Comparison of ENCODE assay signal across 30 cellular contexts in genomic region chr3:188402229-188402628, GRCh38.
"Had no signal": no experiment of that assay in that cellular context is flagged by ENCODE, and none has a peak within 500 bp of the region (broad histone marks: within the 10 kb centered on the region; RNA-seq: fewer than 3 reads in every experiment).

No MANE protein-coding gene starts in this region.

- H3K4me3 Mint-ChIP-seq: mesothelial cell of epicardium; nephron; neural crest cell; stimulated activated naive CD8-positive, alpha-beta T cell treated with anti-CD3 and anti-CD28 coated beads, Interleukin-15, Interleukin-2, amounts not matched to agents 100 ng/mL and 50 ng/mL, for 24 hours had no signal

- H3K36me3 ChIP-seq: pancreas, prostate gland had no signal

- H3K27ac Mint-ChIP-seq: mesothelial cell of epicardium, nephron had no signal

- H3K27ac ChIP-seq: left lung, lower lobe of right lung, pancreas, prostate gland, suprapubic skin, thoracic aorta, upper lobe of right lung had no signal

- H3K4me3 ChIP-seq: left lung, lower lobe of right lung, pancreas, prostate gland, sigmoid colon, spleen, suprapubic skin, thoracic aorta, tibial artery, upper lobe of right lung had no signal

- ATAC-seq: left colon, left lung, lower lobe of right lung, pancreas, right cardiac atrium, upper lobe of right lung had no signal

- H3K9me3 Mint-ChIP-seq: immature natural killer cell had no signal

- H3K27me3 Mint-ChIP-seq: naive B cell; stimulated activated naive CD8-positive, alpha-beta T cell treated with anti-CD3 and anti-CD28 coated beads, Interleukin-15, Interleukin-2, amounts not matched to agents 100 ng/mL and 50 ng/mL, for 24 hours had no signal

- H3K4me1 Mint-ChIP-seq: nephron had no signal

- DNase-seq: hippocampal formation; immature natural killer cell; kidney; left colon; left lung; lower lobe of right lung; mammary epithelial cell; mesendoderm; naive B cell; nucleus accumbens; pancreas; posterior cingulate gyrus; retina; right cardiac atrium; sigmoid colon; small intestine; spleen; stimulated activated CD4-positive, alpha-beta T cell treated with anti-CD3 and anti-CD28 coated beads, Interleukin-4, amount 100 ng/mL, for 4 hours; stimulated activated CD8-positive, alpha-beta memory T cell treated with anti-CD3 and anti-CD28 coated beads, Interleukin-4, amount 100 ng/mL, for 48 hours; stimulated activated naive CD4-positive, alpha-beta T cell; tibial artery; trophoblast cell; upper lobe of right lung had no signal

- H3K9me3 ChIP-seq: left lung, lower lobe of right lung, pancreas, prostate gland, sigmoid colon, spleen, suprapubic skin, thoracic aorta, tibial artery, upper lobe of right lung had no signal
